Comparison of ENCODE assay signal across 11 cellular contexts in the genomic region with DNA sequence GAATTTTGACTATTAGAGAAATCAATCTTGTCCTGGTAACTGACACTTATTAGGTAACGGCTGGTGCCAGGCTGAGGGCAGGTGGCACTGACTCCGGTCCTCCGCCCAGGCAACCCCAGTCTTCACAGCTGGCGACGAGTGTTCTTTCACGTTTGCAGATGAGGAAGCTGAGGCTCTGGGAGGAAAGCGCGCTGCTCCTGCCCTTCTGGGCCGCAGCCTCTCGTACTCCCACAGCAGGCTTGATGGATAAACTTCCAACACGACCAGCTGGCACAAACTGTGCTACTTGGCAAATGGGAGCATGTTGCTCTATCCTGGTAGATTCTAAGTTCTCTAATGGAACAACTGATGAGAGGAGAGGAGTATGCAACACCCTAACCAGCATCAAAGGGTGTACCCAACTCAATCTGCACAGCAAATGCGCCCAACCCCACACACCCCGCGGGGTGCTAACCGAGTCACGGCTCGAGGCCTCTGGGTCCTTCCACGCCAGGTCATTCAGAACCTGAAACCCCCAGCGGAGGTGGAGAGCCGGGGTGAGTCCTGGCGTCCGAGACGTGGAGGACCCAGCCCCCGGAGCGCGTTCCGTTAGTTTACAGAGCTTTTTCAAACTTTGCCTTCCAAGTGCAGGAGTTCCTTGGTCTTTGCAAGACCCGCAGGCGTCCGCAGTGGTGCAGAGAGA. TPM values are rescaled to one million over a fixed set of nuclear protein-coding genes. Genes with fewer than 3 reads are reported as not detected.
DNase-seq lines count a peak whose midpoint lies in the region; ATAC-seq, FAIRE-seq and TF ChIP-seq lines count a peak whose summit lies in the region.
"Had no signal": no experiment of that assay in that cellular context is flagged by ENCODE, and none has a peak within 500 bp of the region (broad histone marks: within the 10 kb centered on the region; RNA-seq: fewer than 3 reads in every experiment).

No MANE protein-coding gene starts in this region.

- H3K27ac ChIP-seq in testis, result peak overlapping the region in 1 of 2 donors; percentile 69
- H3K27ac ChIP-seq: SJSA1 had no signal

- H3K9me3 Mint-ChIP-seq in memory B cell, result no peaks in the 10 kb centered on the region

- H3K27me3 ChIP-seq in bronchial epithelial cell (ENCODE audit: control insufficient read depth, insufficient read depth, low read length) (peaks cover 2% of the 10 kb centered on the region), testis (no peaks in the 10 kb centered on the region), BE2C (peaks cover 19% of the 10 kb centered on the region)

- no peak overlapping the region for H3K27ac Mint-ChIP-seq in memory B cell

- ATAC-seq in memory B cell (ENCODE audit: low read depth), result peak; percentile 8

- TF ChIP-seq CTCF in bronchial epithelial cell (IDR thresholded peaks at IDR 0.05; ENCODE audit: insufficient read depth, low read length, severe bottlenecking), result no peak
- no peak for TF ChIP-seq CTCF in testis (IDR thresholded peaks at IDR 0.05)
- TF ChIP-seq CTCF in BE2C (IDR thresholded peaks at IDR 0.05; ENCODE audit: low read depth, low read length), result no peak

- H3K36me3 ChIP-seq in bronchial epithelial cell (ENCODE audit: control insufficient read depth, insufficient read depth, low read length) (no peaks in the 10 kb centered on the region), testis (ENCODE audit: low read depth, missing control alignments) (no peaks in the 10 kb centered on the region), BE2C (no peaks in the 10 kb centered on the region)
- H3K36me3 ChIP-seq: SJSA1 had no signal

- H3K36me3 Mint-ChIP-seq in memory B cell, result no peaks in the 10 kb centered on the region

- peak; percentile 16 for DNase-seq in NCI-H2171 treated with DMSO at 0.1 percent for 48 hours (lab: John Stamatoyannopoulos, UW)
- DNase-seq in NCI-H2171 (lab: John Stamatoyannopoulos, UW), result no peak
- no peak for DNase-seq in bronchial epithelial cell (ENCODE audit: low read depth)
- DNase-seq in memory B cell (ENCODE audit: low spot score in 2 of 2), result no peak
- no peak for DNase-seq in testis
- DNase-seq in BE2C, result no peak
- DNase-seq in DMS79 (lab: John Stamatoyannopoulos, UW), result no peak
- DNase-seq in hippocampal formation (lab: John Stamatoyannopoulos, UW), result no peak

- intact Hi-C loops in testis (cut with DNase I; ENCODE audit: low total_unique reads), result no loop called here

- peaks cover 18% of the 10 kb centered on the region for H3K27me3 Mint-ChIP-seq in memory B cell

- H3K4me3 ChIP-seq in bronchial epithelial cell (ENCODE audit: low read depth, low read length) (peak overlapping the region; percentile 49), testis (peak overlapping the region; percentile 61 to 70), BE2C (ENCODE audit: low read depth, low read length) (no peak overlapping the region)

- TF ChIP-seq POLR2A in testis (IDR thresholded peaks at IDR 0.05), result no peak

- peaks cover 6% of the 10 kb centered on the region for H3K4me1 ChIP-seq in testis
- no peaks in the 10 kb centered on the region for H3K4me1 ChIP-seq in BE2C

- no peaks in the 10 kb centered on the region for H3K9me3 ChIP-seq in testis
- H3K9me3 ChIP-seq in BE2C, result no peaks in the 10 kb centered on the region
- H3K9me3 ChIP-seq: SJSA1 had no signal

- H3K4me3 Mint-ChIP-seq in memory B cell, result peak overlapping the region; percentile 52

- WGBS in testis, 2 donors, result 30 to 60% methylated on average over 8 to 30 of the region's 30 CpGs

- peaks cover 7% of the 10 kb centered on the region for H3K4me1 Mint-ChIP-seq in memory B cell

- FAIRE-seq in bronchial epithelial cell (lab: Jason Lieb, UNC), result peak; percentile 58
- FAIRE-seq: A204.1 had no signal

RNA-seq across cellular contexts. Expression of a gene that starts 0.5 kb away (rescaled TPM):
- 1.3 and 1.6 TPM in 2 replicates for total RNA-seq in bronchial epithelial cell
- 10 to 100 TPM; 20.1 to 97.3 TPM for total RNA-seq in testis
- polyA plus RNA-seq in testis (ENCODE audit: insufficient read depth, low read depth, low replicate concordance), result 39.8 TPM
- not detected for polyA plus RNA-seq in BE2C (2012; ENCODE audit: insufficient read depth, insufficient read length, low read depth)
- total RNA-seq: HT1080, SJSA1 had no signal
